In genomic region chr12:15824516-15824915, GRCh38 we compare ENCODE assay signal across 8 cellular contexts.
"Had no signal": no experiment of that assay in that cellular context is flagged by ENCODE, and none has a peak within 500 bp of the region (broad histone marks: within the 10 kb centered on the region; RNA-seq: fewer than 3 reads in every experiment).

No MANE protein-coding gene starts in this region.

- H3K4me3 Mint-ChIP-seq: HFFc6, IgD-negative memory B cell had no signal

- ATAC-seq: HCT116 had no signal

- H3K4me3 ChIP-seq: GM23248, HAP-1 had no signal

- H3K27ac Mint-ChIP-seq: HFFc6, IgD-negative memory B cell had no signal

- H3K27me3 Mint-ChIP-seq: IgD-negative memory B cell had no signal

- H3K27ac ChIP-seq: GM23248, HL-60 had no signal

- DNase-seq: GM23248, GOT3, H7, HFFc6 had no signal

- H3K9me3 ChIP-seq: HAP-1 had no signal

- H3K36me3 ChIP-seq: HAP-1 had no signal

- H3K4me1 Mint-ChIP-seq: IgD-negative memory B cell had no signal
